20 cellular contexts compared by ENCODE assay signal in the genomic region with DNA sequence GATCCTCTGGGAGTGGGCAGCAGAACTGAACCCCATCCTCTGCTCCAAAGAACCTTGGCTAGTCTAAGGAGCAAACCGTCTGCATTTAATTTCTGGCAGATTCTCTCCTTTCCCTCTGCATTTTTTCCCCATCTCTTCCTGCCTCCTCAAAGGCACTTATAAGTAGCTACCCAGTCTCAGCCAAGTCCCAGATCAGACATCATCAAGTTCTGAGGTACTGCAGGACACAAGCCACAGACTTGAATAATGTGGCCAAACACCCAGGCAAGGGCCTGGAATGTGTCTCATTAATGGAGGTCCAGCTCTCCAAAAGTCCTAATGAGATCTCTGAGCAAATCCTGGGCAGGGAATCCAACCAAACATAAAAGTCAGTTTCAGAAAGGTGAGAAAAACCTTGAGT.
A peak's percentile ranks its signal among the peaks of the same experiment; 100 is the strongest.
DNase-seq lines count a peak whose midpoint lies in the region; ATAC-seq, FAIRE-seq and TF ChIP-seq lines count a peak whose summit lies in the region.
"Had no signal": no experiment of that assay in that cellular context is flagged by ENCODE, and none has a peak within 500 bp of the region (broad histone marks: within the 10 kb centered on the region; RNA-seq: fewer than 3 reads in every experiment).

No MANE protein-coding gene starts in this region.

- no peak overlapping the region for H3K9ac ChIP-seq in H1 (replicated peaks in 1 of 4; ENCODE audit: extremely low read depth in 1 of 4, low read depth in 3 of 4, low read length in 3 of 4)

- H3K36me3 ChIP-seq in right atrium auricular region (no peaks in the 10 kb centered on the region), H1 (ENCODE audit: control insufficient read depth in 2 of 4, insufficient read depth in 4 of 4, low read length in 3 of 4) (no peaks in the 10 kb centered on the region), heart right ventricle (no peaks in the 10 kb centered on the region), upper lobe of right lung (no peaks in the 10 kb centered on the region), H7 (replicated peaks; ENCODE audit: control insufficient read depth, insufficient read depth, low read length) (no peaks in the 10 kb centered on the region), tibial nerve (no peaks in the 10 kb centered on the region)
- H3K36me3 ChIP-seq: Peyer's patch, SJSA1 had no signal

- peak overlapping the region; percentile 13; the same call in 1 of the 2 replicates for H2BK20ac ChIP-seq in H1 (ENCODE audit: low read length)

- no peak overlapping the region for H2AK5ac ChIP-seq in H1 (ENCODE audit: low read depth, low read length)

- H3K18ac ChIP-seq in H1 (ENCODE audit: extremely low read depth, low read length) = no peak overlapping the region

- H3K27ac ChIP-seq in right atrium auricular region (peak overlapping the region in 1 of 2 donors; percentile 13), H1 (ENCODE audit: low read depth, low read length) (no peak overlapping the region), heart right ventricle (peak overlapping the region in 5 of 10 donors; percentile 31 to 49 (median 37)), upper lobe of right lung (peak overlapping the region; percentile 34), tibial nerve (no peak overlapping the region)
- H3K27ac ChIP-seq: Peyer's patch, SJSA1 had no signal

- no peak overlapping the region for H2BK5ac ChIP-seq in H1 (ENCODE audit: low read depth, low read length)

- H3K4me2 ChIP-seq in H1 (ENCODE audit: insufficient read depth in 1 of 2, low read depth in 2 of 2, low read length in 2 of 2) = no peak overlapping the region

- no peak overlapping the region for H3K14ac ChIP-seq in H1 (ENCODE audit: insufficient read length)

- no peak overlapping the region for H4K8ac ChIP-seq in H1 (ENCODE audit: extremely low read depth, insufficient read depth, low read length)

- H4K91ac ChIP-seq in H1 (replicated peaks; ENCODE audit: insufficient read length, low read length) = no peak overlapping the region

- DNase-seq in Right ventricle myocardium inferior (ENCODE audit: missing footprints) (no peak), right atrium auricular region (ENCODE audit: low spot score) (no peak), H1 (ENCODE audit: low read depth in 1 of 2, low spot score in 2 of 2) (no peak), heart right ventricle (no peak), upper lobe of right lung (no peak), DMS114 treated with DMSO at 0.1 percent for 48 hours (lab: John Stamatoyannopoulos, UW; ENCODE audit: unreplicated experiment) (no peak), H7 (no peak), tibial nerve (ENCODE audit: low spot score in 2 of 2) (no peak)
- DNase-seq: HCEC 1CT, NCI-H1092, NCI-H1436 treated with DMSO at 0.1 percent for 48 hours, NCI-H2029, NCI-H2171, NCI-H345, NCI-H82, Peyer's patch had no signal

- H2BK15ac ChIP-seq in H1 (ENCODE audit: low read length) = no peak overlapping the region

- peaks cover 0 to 1% of the 10 kb centered on the region in 2 donors for H3K4me1 ChIP-seq in right atrium auricular region
- H3K4me1 ChIP-seq in H1 (replicated peaks in 1 of 4; ENCODE audit: control insufficient read depth in 3 of 4, insufficient read depth in 4 of 4, low read length in 3 of 4) = peaks cover 0 to 4% (median 3%) of the 10 kb centered on the region in 4 experiments; a peak in 3 of 7 replicates
- peaks cover 0 to 36% (median 3%) of the 10 kb centered on the region in 9 donors for H3K4me1 ChIP-seq in heart right ventricle
- H3K4me1 ChIP-seq in upper lobe of right lung = no peaks in the 10 kb centered on the region
- H3K4me1 ChIP-seq in tibial nerve = peaks cover 0 to 6% (median 0%) of the 10 kb centered on the region in 4 donors
- H3K4me1 ChIP-seq: Peyer's patch had no signal

- H3K79me2 ChIP-seq in H1 (ENCODE audit: control insufficient read depth in 1 of 2, insufficient read depth in 2 of 2, low read length in 2 of 2) = no peaks in the 10 kb centered on the region

- TF ChIP-seq EP300 in H1 (IDR thresholded peaks at IDR 0.05; ENCODE audit: borderline replicate concordance in 1 of 2, low read depth in 2 of 2, low read length in 2 of 2) = no peak
- no peak for TF ChIP-seq EP300 in tibial nerve (IDR thresholded peaks at IDR 0.05)

- TF ChIP-seq CTCF in right atrium auricular region (IDR thresholded peaks at IDR 0.05) = no peak
- no peak for TF ChIP-seq CTCF in H1 (IDR thresholded peaks at IDR 0.05; ENCODE audit: control extremely low read depth in 1 of 3, insufficient read depth in 1 of 3, low read depth in 1 of 3, low read length in 3 of 3)
- no peak for TF ChIP-seq CTCF in heart right ventricle (IDR thresholded peaks at IDR 0.05)
- no peak for TF ChIP-seq CTCF in upper lobe of right lung (IDR thresholded peaks at IDR 0.05)
- TF ChIP-seq CTCF in tibial nerve (IDR thresholded peaks at IDR 0.05) = no peak

- no peak overlapping the region for H3K56ac ChIP-seq in H1 (replicated peaks; ENCODE audit: insufficient read length, low read depth, low read length)

- no peak overlapping the region for H2BK120ac ChIP-seq in H1 (replicated peaks; ENCODE audit: low read depth, low read length)

- H3K27me3 ChIP-seq in right atrium auricular region = no peaks in the 10 kb centered on the region
- no peaks in the 10 kb centered on the region for H3K27me3 ChIP-seq in H1 (replicated peaks in 1 of 4; ENCODE audit: control insufficient read depth in 3 of 4, extremely low read depth in 1 of 4, insufficient read depth in 3 of 4, low read length in 3 of 4)
- no peaks in the 10 kb centered on the region for H3K27me3 ChIP-seq in heart right ventricle
- no peaks in the 10 kb centered on the region for H3K27me3 ChIP-seq in upper lobe of right lung
- H3K27me3 ChIP-seq in H7 (ENCODE audit: control insufficient read depth, insufficient read depth, low read length) = no peaks in the 10 kb centered on the region
- H3K27me3 ChIP-seq in tibial nerve = no peaks in the 10 kb centered on the region
- H3K27me3 ChIP-seq: Peyer's patch, SJSA1 had no signal

- H4K20me1 ChIP-seq in H1 (replicated peaks in 1 of 2; ENCODE audit: control insufficient read depth in 1 of 2, insufficient read depth in 2 of 2, low read length in 2 of 2) = no peaks in the 10 kb centered on the region

- H3K23me2 ChIP-seq in H1 (ENCODE audit: low read depth, low read length) = no peaks in the 10 kb centered on the region

- H2AFZ ChIP-seq in H1 (ENCODE audit: low read length) = no peak overlapping the region

- no peak for TF ChIP-seq RAD21 in H1 (IDR thresholded peaks at IDR 0.05 in 1 of 2, conservative IDR thresholded peaks at IDR 0.05 in 1 of 2; ENCODE audit: low read depth in 2 of 2, low read length in 2 of 2)

- CTCF ChIA-PET in H1 (lab: Charles Lee; ENCODE audit: partially characterized antibody) = interaction anchor here (0.6 to 5.1 kb wide), 6 partner anchors 30 to 323 kb away, joined by 3 to 35 read pairs (median 3); no protein-coding TSS in a partner anchor

- no peak overlapping the region for H3K4ac ChIP-seq in H1 (replicated peaks; ENCODE audit: insufficient read length, low read depth, low read length)

- 67% methylated on average over 1 of the region's 1 CpG; no CpG with 5 or more reads in 1 of the 2 experiments for WGBS in H1 (ENCODE audit: extremely low coverage in 1 of 2, insufficient coverage in 1 of 2, insufficient read length in 1 of 2, insufficient replicate concordance in 2 of 2, low coverage in 1 of 2, low lambda C conversion rate in 2 of 2, missing lambda C conversion rate in 1 of 2), 2 experiments
- WGBS in heart right ventricle, 2 donors = 44 to 46% methylated on average over 1 of the region's 1 CpG
- WGBS in tibial nerve, 2 donors = 60 to 63% methylated on average over 1 of the region's 1 CpG

- ATAC-seq in Right ventricle myocardium inferior (peak; percentile 75), heart right ventricle (peak in 5 of 8 donors; percentile 20 to 57 (median 38)), upper lobe of right lung (no peak)

- POLR2A ChIA-PET in H1 (lab: Charles Lee; ENCODE audit: partially characterized antibody) = interaction anchor here (0.6 kb wide), 1 partner anchor 310 kb away, joined by 3 read pairs; no protein-coding TSS in a partner anchor

- no peak overlapping the region for H3K23ac ChIP-seq in H1 (ENCODE audit: insufficient read length)

- H4K5ac ChIP-seq in H1 (ENCODE audit: insufficient read length, low read depth, low read length) = no peak overlapping the region

- H3K9me3 ChIP-seq in right atrium auricular region = no peaks in the 10 kb centered on the region
- H3K9me3 ChIP-seq in H1 (ENCODE audit: insufficient read depth in 2 of 2, low read depth in 1 of 2, low read length in 1 of 2) = no peaks in the 10 kb centered on the region
- no peaks in the 10 kb centered on the region for H3K9me3 ChIP-seq in heart right ventricle
- no peaks in the 10 kb centered on the region for H3K9me3 ChIP-seq in upper lobe of right lung
- H3K9me3 ChIP-seq in tibial nerve = no peaks in the 10 kb centered on the region
- H3K9me3 ChIP-seq: Peyer's patch, SJSA1 had no signal

- H2BK12ac ChIP-seq in H1 (ENCODE audit: low read depth, low read length) = peak overlapping the region; percentile 40; the same call in 1 of the 2 replicates

- H3K4me3 ChIP-seq in right atrium auricular region (no peak overlapping the region), H1 (ENCODE audit: extremely low read depth in 1 of 4, insufficient read depth in 2 of 4, low read depth in 3 of 4, low read length in 4 of 4) (no peak overlapping the region), heart right ventricle (no peak overlapping the region), upper lobe of right lung (no peak overlapping the region), H7 (ENCODE audit: insufficient read depth, low read depth, low read length) (no peak overlapping the region), tibial nerve (no peak overlapping the region)
- H3K4me3 ChIP-seq: Peyer's patch, SJSA1 had no signal

- intact Hi-C loops in Right ventricle myocardium inferior (cut with DNase I) = loop anchor here (5.0 to 10.0 kb wide), 2 partner anchors 61 to 488 kb away; partner anchors contain the start of gene GMPS
- intact Hi-C loops in heart right ventricle (cut with DNase I) = loop anchor here in 2 of 10 donors (10.0 kb wide), 2 partner anchors 68 to 318 kb away; no protein-coding TSS in a partner anchor
- intact Hi-C loops in upper lobe of right lung (cut with DNase I) = no loop called here

- TF ChIP-seq POLR2A in H1 (IDR thresholded peaks at IDR 0.05; ENCODE audit: control extremely low read depth in 1 of 2, low read depth in 2 of 2, low read length in 2 of 2) = no peak
- no peak for TF ChIP-seq POLR2A in tibial nerve (IDR thresholded peaks at IDR 0.05)

- no peaks in the 10 kb centered on the region for H3K79me1 ChIP-seq in H1 (ENCODE audit: low read depth, low read length)

- FAIRE-seq in H1 (lab: Jason Lieb, UNC) = no peak
- FAIRE-seq: A204.1, D721Med, GM12892 had no signal

TF ChIP-seq in H1, 55 proteins besides CTCF, POLR2A, EP300 and RAD21 (continues in another document):
- TF ChIP-seq MAFK (IDR thresholded peaks at IDR 0.05; ENCODE audit: low read depth, low read length) (no peak), SAP30 (IDR thresholded peaks at IDR 0.05; ENCODE audit: insufficient read depth, insufficient replicate concordance, low read length) (no peak), RBBP5 (IDR thresholded peaks at IDR 0.05; ENCODE audit: borderline replicate concordance, low read depth, low read length) (no peak)
